Comparison of ENCODE assay signal across 20 cellular contexts in the genomic region with DNA sequence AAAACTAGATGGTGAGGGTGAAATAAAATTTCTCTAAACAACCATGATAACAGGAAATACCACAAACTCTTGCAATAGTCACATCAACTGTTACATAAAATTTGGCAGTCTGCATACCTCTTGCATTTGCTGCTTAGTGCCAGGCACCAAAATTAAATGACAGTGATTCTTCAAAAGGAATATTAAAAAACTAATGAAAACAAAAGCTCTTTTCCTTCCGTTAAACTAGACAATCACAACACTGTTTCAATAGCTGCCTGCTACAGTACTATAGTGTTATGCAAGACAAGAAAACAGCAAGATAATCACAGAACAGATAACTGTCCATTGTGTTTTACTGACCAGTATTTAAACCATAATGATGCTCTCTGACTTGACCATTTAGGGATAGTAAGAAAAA.
DNase-seq lines count a peak whose midpoint lies in the region; ATAC-seq, FAIRE-seq and TF ChIP-seq lines count a peak whose summit lies in the region.
"Had no signal": no experiment of that assay in that cellular context is flagged by ENCODE, and none has a peak within 500 bp of the region (broad histone marks: within the 10 kb centered on the region; RNA-seq: fewer than 3 reads in every experiment).

No MANE protein-coding gene starts in this region.

- intact Hi-C loops in sciatic nerve (cut with DNase I): no loop called here

- H3K4me3 ChIP-seq in cardiac fibroblast (replicated peaks in 1 of 2; ENCODE audit: low read depth in 2 of 2, low read length in 2 of 2): no peak overlapping the region
- H3K4me3 ChIP-seq: transverse colon had no signal

- CTCF ChIA-PET in HEK293T (lab: Yijun Ruan, JAX): no interaction called here

- DNase-seq in GM03348 (ENCODE audit: low spot score): peak; percentile 32
- DNase-seq in cardiac fibroblast (ENCODE audit: low read depth in 2 of 2): peak; percentile 36 to 42
- no peak for DNase-seq in frontal cortex (ENCODE audit: low spot score in 2 of 2)
- no peak for DNase-seq in sciatic nerve (ENCODE audit: low spot score)
- no peak for DNase-seq in HEK293T (ENCODE audit: extremely low spot score)
- DNase-seq in activated CD8-positive, alpha-beta memory T cell treated with anti-CD3 and anti-CD28 coated beads, Interleukin-2, amount 50 U/mL, for 48 hours: no peak
- DNase-seq in NCI-H524 (lab: John Stamatoyannopoulos, UW): no peak
- DNase-seq: activated CD4-positive, alpha-beta T cell treated with anti-CD3 and anti-CD28 coated beads for 1 hour; activated naive CD4-positive, alpha-beta T cell treated with anti-CD3 and anti-CD28 coated beads, Interleukin-2, amount 50 U/mL, for 16 hours; activated T-cell treated with anti-CD3 and anti-CD28 coated beads, Interleukin-2, amount 50 U/mL, for 48 hours; DND-41; left cardiac atrium; NCI-H1436 treated with DMSO at 0.1 percent for 48 hours; NCI-H69; stimulated activated CD4-positive, alpha-beta T cell treated with anti-CD3 and anti-CD28 coated beads, Interleukin-1b, Interleukin-23, amount 100 ng/mL, for 48 hours; stimulated activated naive B cell treated with anti-CD40 and anti-IgM and Interleukin-4, amounts not matched to agents 10 μg/mL and 1 μg/mL and 100 μg/mL, for 72 hours; transverse colon had no signal

- no peak for TF ChIP-seq CTCF in cardiac fibroblast (IDR thresholded peaks at IDR 0.05; ENCODE audit: low read depth, low read length)

- POLR2A ChIA-PET in HEK293T (lab: Yijun Ruan, JAX): no interaction called here

- peak; percentile 78 for FAIRE-seq in frontal cortex (lab: Jason Lieb, UNC)

- peak; percentile 84 for ATAC-seq in sciatic nerve
- no peak for ATAC-seq in GM21737 (IDR thresholded peaks at IDR 0.05; ENCODE audit: unreplicated experiment)
- ATAC-seq: HCT116; natural killer cell treated with Interleukin-12 subunit alpha and Interleukin-12 subunit beta and Interleukin-15 and Interleukin-18, amount 100 ng/mL, for 72 hours; stimulated activated naive B cell treated with anti-CD40 and anti-IgM and Interleukin-4, amounts not matched to agents 10 μg/mL and 1 μg/mL and 100 μg/mL, for 72 hours had no signal

TF ChIP-seq in HEK293T, 16 proteins besides CTCF, POLR2A, EP300 and RAD21:
- TF ChIP-seq ELF4 (IDR thresholded peaks at IDR 0.05): no peak
- TF ChIP-seq LEF1 (IDR thresholded peaks at IDR 0.05; ENCODE audit: borderline replicate concordance): no peak
- TF ChIP-seq L3MBTL2 (conservative IDR thresholded peaks at IDR 0.05): no peak
- TF ChIP-seq ZNF384 (IDR thresholded peaks at IDR 0.05): no peak
- no peak for TF ChIP-seq FOXA1 (IDR thresholded peaks at IDR 0.05)
- no peak for TF ChIP-seq SP1 (IDR thresholded peaks at IDR 0.05)
- no peak for TF ChIP-seq FOXK2 (IDR thresholded peaks at IDR 0.05)
- no peak for TF ChIP-seq CTBP1 (IDR thresholded peaks at IDR 0.05; ENCODE audit: borderline replicate concordance)
- TF ChIP-seq FOXM1 (IDR thresholded peaks at IDR 0.05; ENCODE audit: borderline replicate concordance): no peak
- TF ChIP-seq HDGF (IDR thresholded peaks at IDR 0.05; ENCODE audit: borderline replicate concordance): no peak

Comparison
In these comparisons a context has a peak if more than half of its experiments do, and no peak if none do; other contexts are left out.
1. DNase-seq: peak in GM03348 (single experiment) and cardiac fibroblast (2 of 2); none in frontal cortex (0 of 2), sciatic nerve (single experiment), HEK293T (single experiment), activated CD8-positive, alpha-beta memory T cell treated with anti-CD3 and anti-CD28 coated beads, Interleukin-2, amount 50 U/mL, for 48 hours (single experiment) and NCI-H524 (0 of 2).